8 cellular contexts compared by ENCODE assay signal in the genomic region with DNA sequence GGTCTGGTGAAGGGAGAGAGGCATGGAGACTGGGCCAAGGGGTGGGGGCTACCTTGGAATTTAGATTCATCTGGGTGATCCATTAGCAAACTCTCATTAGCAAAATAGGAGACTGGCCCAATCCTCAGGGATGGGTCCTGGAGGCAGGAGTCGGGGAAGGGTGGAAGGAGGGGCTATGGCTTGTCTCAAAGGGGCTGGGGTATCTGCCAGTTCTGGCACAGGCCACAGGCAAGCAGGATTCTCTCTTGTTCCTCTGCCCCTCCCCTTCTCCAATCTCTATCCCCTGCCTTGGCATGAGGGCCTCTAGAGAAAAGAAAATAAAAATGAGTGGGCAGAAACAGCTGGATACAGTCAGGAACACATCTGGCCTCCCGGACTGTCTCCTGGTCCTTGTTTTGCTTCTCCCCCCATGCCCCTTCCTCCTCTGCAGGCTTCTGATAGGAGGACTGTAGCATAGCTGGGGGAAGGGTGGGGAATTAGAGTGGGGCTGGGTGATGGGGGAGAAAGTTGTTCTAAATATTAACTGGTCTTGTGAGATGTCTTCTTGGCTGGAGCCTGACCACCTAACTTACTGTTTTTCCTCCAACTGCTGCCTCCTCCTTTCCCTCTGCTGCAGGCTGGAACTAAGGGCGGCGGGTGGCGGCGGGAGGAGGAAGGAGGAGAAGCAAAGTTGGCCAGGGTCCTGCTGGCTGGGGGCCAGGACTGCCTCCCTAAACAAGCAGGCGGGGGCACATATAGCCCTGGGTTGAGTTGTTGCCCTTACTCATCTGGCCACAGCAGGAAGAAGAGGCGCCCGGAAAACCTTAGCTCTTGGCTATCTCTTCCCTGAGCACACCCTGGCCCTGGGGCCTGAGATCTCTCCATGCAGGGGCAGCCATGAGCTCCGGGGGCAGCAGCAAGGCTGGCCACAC. TPM values are rescaled to one million over a fixed set of nuclear protein-coding genes. Genes with fewer than 3 reads are reported as not detected.
A peak's percentile ranks its signal among the peaks of the same experiment; 100 is the strongest.
DNase-seq lines count a peak whose midpoint lies in the region; ATAC-seq and TF ChIP-seq lines count a peak whose summit lies in the region.

No MANE protein-coding gene starts in this region.

- no peaks in the 10 kb centered on the region for H3K27me3 ChIP-seq in PC-3 (ENCODE audit: low read length)
- H3K27me3 ChIP-seq in esophagus squamous epithelium, result no peaks in the 10 kb centered on the region

- H3K9ac ChIP-seq in PC-3 (ENCODE audit: low read length), result no peak overlapping the region

- POLR2A ChIA-PET in PC-3 (lab: Charles Lee; ENCODE audit: unreplicated experiment), result no interaction called here

- no peak for TF ChIP-seq CTCF in PC-3 (conservative IDR thresholded peaks at IDR 0.05; ENCODE audit: low read depth, low read length)
- no peak for TF ChIP-seq CTCF in esophagus squamous epithelium (IDR thresholded peaks at IDR 0.05)
- no peak for TF ChIP-seq CTCF in omental fat pad (IDR thresholded peaks at IDR 0.05)

- no TSS peak for BruUV-seq in PC-3 (replicated peaks; lab: Mats Ljungman, UMichigan)

- H3K4me3 ChIP-seq in PC-3 (ENCODE audit: low read length), result peak overlapping the region; percentile 27; the same call in 1 of the 2 replicates
- peak overlapping the region in 2 of 4 donors; percentile 21 to 49 for H3K4me3 ChIP-seq in esophagus squamous epithelium

- H3K9me2 ChIP-seq in PC-3 (replicated peaks; ENCODE audit: low read length), result no peaks in the 10 kb centered on the region

- WGBS in esophagus squamous epithelium, 2 donors, result 29 to 39% methylated on average over 2 of the region's 10 CpGs

- no peak overlapping the region for H3K4me3 Mint-ChIP-seq in stimulated activated naive CD8-positive, alpha-beta T cell treated with anti-CD3 and anti-CD28 coated beads, Interleukin-15, amount 100 ng/mL, for 72 hours

- H3K4me1 ChIP-seq in PC-3 (ENCODE audit: insufficient read depth, low read length), result peaks cover 12% of the 10 kb centered on the region
- peaks cover 2 to 18% (median 12%) of the 10 kb centered on the region in 3 donors for H3K4me1 ChIP-seq in esophagus squamous epithelium

- H3K27ac ChIP-seq in PC-3 (ENCODE audit: low read length) (peak overlapping the region; percentile 23; the same call in 1 of the 2 replicates), esophagus squamous epithelium (peak overlapping the region in 3 of 4 donors; percentile 20 to 85 (median 57))

- no peaks in the 10 kb centered on the region for H3K27me3 Mint-ChIP-seq in stimulated activated naive CD8-positive, alpha-beta T cell treated with anti-CD3 and anti-CD28 coated beads, Interleukin-15, amount 100 ng/mL, for 72 hours

- no peaks in the 10 kb centered on the region for H3K4me1 Mint-ChIP-seq in stimulated activated naive CD8-positive, alpha-beta T cell treated with anti-CD3 and anti-CD28 coated beads, Interleukin-15, amount 100 ng/mL, for 72 hours

- H3K9me3 ChIP-seq in PC-3 (ENCODE audit: low read length) (no peaks in the 10 kb centered on the region), esophagus squamous epithelium (no peaks in the 10 kb centered on the region)

- no peaks in the 10 kb centered on the region for H3K79me2 ChIP-seq in PC-3 (ENCODE audit: low read length)

- intact Hi-C loops in PC-3 (cut with micrococcal nuclease), result no loop called here
- intact Hi-C loops in esophagus squamous epithelium (cut with DNase I), result loop anchor here (10.0 kb wide), 1 partner anchor 1137 kb away; no protein-coding TSS in a partner anchor

- H2AFZ ChIP-seq in PC-3 (ENCODE audit: low read length), result peak overlapping the region; percentile 75

- H3K36me3 ChIP-seq in PC-3 (ENCODE audit: low read depth, low read length), result no peaks in the 10 kb centered on the region
- no peaks in the 10 kb centered on the region for H3K36me3 ChIP-seq in esophagus squamous epithelium

- no peaks in the 10 kb centered on the region for H3K9me3 Mint-ChIP-seq in stimulated activated naive CD8-positive, alpha-beta T cell treated with anti-CD3 and anti-CD28 coated beads, Interleukin-15, amount 100 ng/mL, for 72 hours

- peak in 1 of 4 donors; percentile 6 for TF ChIP-seq POLR2A in esophagus squamous epithelium (IDR thresholded peaks at IDR 0.05)

- no peaks in the 10 kb centered on the region for H3F3A ChIP-seq in PC-3 (ENCODE audit: low read length, unreplicated experiment)

- H4K20me1 ChIP-seq in PC-3 (ENCODE audit: low read length), result no peaks in the 10 kb centered on the region

- CTCF ChIA-PET in PC-3 (lab: Charles Lee), result interaction anchor here (0.6 kb wide), 1 partner anchor 528 kb away, joined by 3 read pairs; no protein-coding TSS in a partner anchor

- ATAC-seq in PC-3 (peak; percentile 89), omental fat pad (ENCODE audit: low FRiP score) (peak; percentile 74), GM19035 (IDR thresholded peaks at IDR 0.05; ENCODE audit: unreplicated experiment) (no peak)
- no peak for ATAC-seq in stimulated activated naive CD8-positive, alpha-beta T cell treated with anti-CD3 and anti-CD28 coated beads, Interleukin-15, amount 100 ng/mL, for 72 hours

- peak overlapping the region; percentile 73 for H3K4me2 ChIP-seq in PC-3 (ENCODE audit: low read length)

- no peak overlapping the region for H3K27ac Mint-ChIP-seq in stimulated activated naive CD8-positive, alpha-beta T cell treated with anti-CD3 and anti-CD28 coated beads, Interleukin-15, amount 100 ng/mL, for 72 hours

- peak; percentile 72 for DNase-seq in CMK (ENCODE audit: low read depth)
- DNase-seq in PC-3, result peak; percentile 74
- DNase-seq in esophagus squamous epithelium (lab: John Stamatoyannopoulos, UW), result no peak
- DNase-seq in omental fat pad (ENCODE audit: low spot score), result peak; percentile 64
- no peak for DNase-seq in stimulated activated naive CD8-positive, alpha-beta T cell treated with anti-CD3 and anti-CD28 coated beads, Interleukin-15, amount 100 ng/mL, for 72 hours
- DNase-seq in NCI-H1417 (lab: John Stamatoyannopoulos, UW), result no peak
- DNase-seq in SW 1271 (lab: John Stamatoyannopoulos, UW), result no peak

RNA-seq across cellular contexts. Expression of a gene that starts 53.3 kb away (rescaled TPM):
- 69.0 and 78.4 TPM in 2 replicates for total RNA-seq in PC-3 (2014; rRNA removed)
- total RNA-seq in esophagus squamous epithelium, result 10 to 100 TPM; 14.7 to 24.6 (median 22.7) TPM
- total RNA-seq in omental fat pad, result 10 to 100 TPM; 15.0 to 32.4 (median 25.0) TPM

Comparison
In these comparisons a context has a peak if more than half of its experiments do, and no peak if none do; other contexts are left out.
1. DNase-seq: peak in CMK (single experiment), PC-3 (single experiment) and omental fat pad (single experiment); none in esophagus squamous epithelium (single experiment), stimulated activated naive CD8-positive, alpha-beta T cell treated with anti-CD3 and anti-CD28 coated beads, Interleukin-15, amount 100 ng/mL, for 72 hours (0 of 2), NCI-H1417 (0 of 3) and SW 1271 (0 of 2).
2. ATAC-seq: peak in PC-3 (single experiment) and omental fat pad (single experiment); none in stimulated activated naive CD8-positive, alpha-beta T cell treated with anti-CD3 and anti-CD28 coated beads, Interleukin-15, amount 100 ng/mL, for 72 hours (single experiment) and GM19035 (single experiment).